Comparison of ENCODE assay signal across 1 cellular context in genomic region chr17:7495906-7496434, GRCh38.
TF ChIP-seq lines count a peak whose summit lies in the region.

No MANE protein-coding gene starts in this region.

TF ChIP-seq in H1, 55 proteins besides CTCF, POLR2A, EP300 and RAD21:
- TF ChIP-seq SRF (IDR thresholded peaks at IDR 0.05; ENCODE audit: low read depth, low read length), result no peak
- no peak for TF ChIP-seq SUZ12 (IDR thresholded peaks at IDR 0.05; ENCODE audit: low read length)
- TF ChIP-seq CHD7 (IDR thresholded peaks at IDR 0.05; ENCODE audit: insufficient replicate concordance, low read length), result no peak
- no peak for TF ChIP-seq SP4 (IDR thresholded peaks at IDR 0.05; ENCODE audit: low read length)
- TF ChIP-seq CREB1 (IDR thresholded peaks at IDR 0.05), result no peak
- no peak for TF ChIP-seq NANOG (IDR thresholded peaks at IDR 0.05; ENCODE audit: insufficient read depth, low read depth, low read length, poor library complexity, severe bottlenecking)
- TF ChIP-seq, protein P1, sequence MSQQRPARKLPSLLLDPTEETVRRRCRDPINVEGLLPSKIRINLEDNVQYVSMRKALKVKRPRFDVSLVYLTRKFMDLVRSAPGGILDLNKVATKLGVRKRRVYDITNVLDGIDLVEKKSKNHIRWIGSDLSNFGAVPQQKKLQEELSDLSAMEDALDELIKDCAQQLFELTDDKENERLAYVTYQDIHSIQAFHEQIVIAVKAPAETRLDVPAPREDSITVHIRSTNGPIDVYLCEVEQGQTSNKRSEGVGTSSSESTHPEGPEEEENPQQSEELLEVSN (IDR thresholded peaks at IDR 0.05), result no peak
- no peak for TF ChIP-seq TCF12 (IDR thresholded peaks at IDR 0.05; ENCODE audit: low read depth, low read length)
- no peak for TF ChIP-seq CHD1 (IDR thresholded peaks at IDR 0.05; ENCODE audit: low read depth, low read length)
- TF ChIP-seq JUN (IDR thresholded peaks at IDR 0.05; ENCODE audit: low read depth, low read length), result no peak
- no peak for TF ChIP-seq ASH2L (IDR thresholded peaks at IDR 0.05; ENCODE audit: low read length)
- no peak for TF ChIP-seq RFX5 (IDR thresholded peaks at IDR 0.05; ENCODE audit: borderline replicate concordance, low read depth, low read length)
- no peak for TF ChIP-seq GABPA (IDR thresholded peaks at IDR 0.05; ENCODE audit: borderline replicate concordance, insufficient read depth, low read length)
- TF ChIP-seq RBBP5 (IDR thresholded peaks at IDR 0.05; ENCODE audit: borderline replicate concordance, low read depth, low read length), result no peak
- no peak for TF ChIP-seq NRF1 (IDR thresholded peaks at IDR 0.05; ENCODE audit: low read depth, low read length)
- TF ChIP-seq SP1 (IDR thresholded peaks at IDR 0.05; ENCODE audit: low read depth, low read length), result no peak
- TF ChIP-seq FOSL1 (IDR thresholded peaks at IDR 0.05; ENCODE audit: insufficient read depth, low read depth, low read length), result no peak
- TF ChIP-seq KDM5A (IDR thresholded peaks at IDR 0.05; ENCODE audit: low read length), result no peak
- TF ChIP-seq, protein P2, sequence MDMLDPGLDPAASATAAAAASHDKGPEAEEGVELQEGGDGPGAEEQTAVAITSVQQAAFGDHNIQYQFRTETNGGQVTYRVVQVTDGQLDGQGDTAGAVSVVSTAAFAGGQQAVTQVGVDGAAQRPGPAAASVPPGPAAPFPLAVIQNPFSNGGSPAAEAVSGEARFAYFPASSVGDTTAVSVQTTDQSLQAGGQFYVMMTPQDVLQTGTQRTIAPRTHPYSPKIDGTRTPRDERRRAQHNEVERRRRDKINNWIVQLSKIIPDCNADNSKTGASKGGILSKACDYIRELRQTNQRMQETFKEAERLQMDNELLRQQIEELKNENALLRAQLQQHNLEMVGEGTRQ (IDR thresholded peaks at IDR 0.05; ENCODE audit: low read length), result no peak
- no peak for TF ChIP-seq HDAC2 (IDR thresholded peaks at IDR 0.05; ENCODE audit: borderline replicate concordance in 1 of 2, low read depth in 2 of 2, low read length in 2 of 2)
